In the genomic region with DNA sequence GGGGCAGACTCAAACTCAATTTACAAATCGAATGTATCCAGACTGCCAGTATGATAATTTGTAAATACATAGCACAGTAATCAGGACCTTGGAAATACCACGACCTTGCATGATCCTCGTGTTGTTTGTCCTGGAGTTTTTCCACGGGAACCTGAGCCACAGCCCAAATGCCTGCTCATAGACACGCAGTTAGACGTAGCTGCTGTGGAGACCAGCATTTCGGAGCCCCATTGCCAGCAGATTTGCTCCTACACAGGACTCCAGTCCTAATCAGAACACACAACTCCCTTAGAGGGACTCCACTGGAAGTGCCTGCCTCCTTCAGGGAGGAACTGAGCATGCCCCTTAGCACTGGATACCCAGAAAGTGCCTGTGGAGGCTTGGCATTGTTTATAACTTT, we compare ENCODE assay signal across 31 cellular contexts.
DNase-seq lines count a peak whose midpoint lies in the region; ATAC-seq and TF ChIP-seq lines count a peak whose summit lies in the region.
"Had no signal": no experiment of that assay in that cellular context is flagged by ENCODE, and none has a peak within 500 bp of the region (broad histone marks: within the 10 kb centered on the region; RNA-seq: fewer than 3 reads in every experiment).

No MANE protein-coding gene starts in this region.

- H3K4me1 ChIP-seq in mesenchymal stem cell (ENCODE audit: control insufficient read depth, insufficient read depth, low read depth, low read length) (peaks cover 3% of the 10 kb centered on the region), tibial artery (peaks cover 0 to 49% (median 25%) of the 10 kb centered on the region in 4 donors)

- no peaks in the 10 kb centered on the region for H3K36me3 ChIP-seq in SK-N-MC (ENCODE audit: insufficient read depth, low read length)
- H3K36me3 ChIP-seq in mesenchymal stem cell (ENCODE audit: control insufficient read depth in 1 of 2, insufficient read depth in 2 of 2, low read depth in 1 of 2, low read length in 2 of 2) = peaks cover 0 to 2% of the 10 kb centered on the region in 2 experiments
- H3K36me3 ChIP-seq in tibial artery = no peaks in the 10 kb centered on the region
- H3K36me3 ChIP-seq: brain microvascular endothelial cell, transverse colon had no signal

- H3K9ac ChIP-seq in SK-N-MC (ENCODE audit: insufficient read length) (no peak overlapping the region), mesenchymal stem cell (ENCODE audit: low read length) (peak overlapping the region; percentile 23)

- no peak for TF ChIP-seq CTCF in tibial artery (IDR thresholded peaks at IDR 0.05)

- DNase-seq in SK-N-MC (ENCODE audit: low read depth, low spot score) (no peak), fibroblast of gingiva (ENCODE audit: low read depth) (peak; percentile 18), mesenchymal stem cell (no peak), tibial artery (peak in 1 of 2 donors; percentile 85), anterior cingulate cortex (lab: John Stamatoyannopoulos, UW) (no peak)
- DNase-seq in activated CD8-positive, alpha-beta memory T cell treated with anti-CD3 and anti-CD28 coated beads, Interleukin-2, amount 50 U/mL, for 48 hours = no peak
- DNase-seq: activated CD4-positive, alpha-beta T cell treated with anti-CD3 and anti-CD28 coated beads for 1 hour; activated CD8-positive, alpha-beta T cell treated with anti-CD3 and anti-CD28 coated beads for 36 hours; activated effector memory CD4-positive, alpha-beta T cell treated with Interleukin-2 at 50 U/mL for 16 hours; activated naive CD8-positive, alpha-beta T cell treated with anti-CD3 and anti-CD28 coated beads, Interleukin-2, amount 10 ng/mL, durations not matched to agents 7 days and 5 days; brain microvascular endothelial cell; CD4-positive, CD25-positive, alpha-beta regulatory T cell; foreskin fibroblast; HCEC 1CT; Karpas-422; left colon; MV-4-11; NCI-H146; NCI-H2107; NCI-H446 treated with DMSO at 0.1 percent for 48 hours; stimulated activated CD4-positive, alpha-beta T cell treated with anti-CD3 and anti-CD28 coated beads, Interleukin-1b, Interleukin-23, amount 100 ng/mL, for 48 hours; stimulated activated CD8-positive, alpha-beta memory T cell treated with anti-CD3 and anti-CD28 coated beads, Interleukin-4, amount 100 ng/mL, for 48 hours; stomach; T-helper 17 cell; transverse colon had no signal

- H3K9me3 ChIP-seq in SK-N-MC (ENCODE audit: low read depth, low read length) (no peaks in the 10 kb centered on the region), mesenchymal stem cell (ENCODE audit: control insufficient read depth, low read length) (no peaks in the 10 kb centered on the region), tibial artery (no peaks in the 10 kb centered on the region)
- H3K9me3 ChIP-seq: stomach, transverse colon had no signal

- H2BK12ac ChIP-seq in mesenchymal stem cell (ENCODE audit: low read length in 2 of 2) = no peak overlapping the region

- H2BK5ac ChIP-seq in mesenchymal stem cell (ENCODE audit: low read depth, low read length, poor library complexity, severe bottlenecking) = no peak overlapping the region

- no peak overlapping the region for H3K23ac ChIP-seq in mesenchymal stem cell (ENCODE audit: low read length in 2 of 2)

- intact Hi-C loops in tibial artery (cut with DNase I; ENCODE audit: low total_unique reads) = no loop called here

- H3K4ac ChIP-seq in mesenchymal stem cell (ENCODE audit: low read depth in 1 of 2, low read length in 2 of 2) = no peak overlapping the region

- peak overlapping the region in 1 of 2 experiments; percentile 28 for H3K18ac ChIP-seq in mesenchymal stem cell (ENCODE audit: low read depth in 1 of 2, low read length in 2 of 2)

- H3K79me1 ChIP-seq in mesenchymal stem cell (replicated peaks; ENCODE audit: low read length, poor library complexity, severe bottlenecking) = peaks cover 38% of the 10 kb centered on the region

- H3K4me2 ChIP-seq in mesenchymal stem cell (ENCODE audit: low read length, poor library complexity, severe bottlenecking) = no peak overlapping the region
- H3K4me2 ChIP-seq: hepatocyte, smooth muscle cell had no signal

- H3K14ac ChIP-seq in mesenchymal stem cell (ENCODE audit: low read length in 2 of 2) = no peak overlapping the region

- no peak for ATAC-seq in activated CD4-positive, CD25-positive, alpha-beta regulatory T cell treated with anti-CD3 and anti-CD28 coated beads, Interleukin-2, amount 50 U/mL, for 24 hours
- ATAC-seq: activated CD8-positive, alpha-beta T cell treated with anti-CD3 and anti-CD28 coated beads for 36 hours; SK-N-SH treated with all-trans-retinoic acid at 6 μM for 48 hours; T-helper 17 cell had no signal

- no peak overlapping the region for H2AK5ac ChIP-seq in mesenchymal stem cell (ENCODE audit: low read length, severe bottlenecking)

- peak overlapping the region; percentile 100; the same call in 1 of the 2 replicates for H3K27ac ChIP-seq in SK-N-MC
- H3K27ac ChIP-seq in mesenchymal stem cell (ENCODE audit: low read length, poor library complexity, severe bottlenecking) = no peak overlapping the region
- H3K27ac ChIP-seq in tibial artery = peak overlapping the region; percentile 64 to 87
- H3K27ac ChIP-seq: brain microvascular endothelial cell, epithelial cell of prostate, hepatocyte, RWPE1 had no signal

- no peak overlapping the region for H3K4me3 ChIP-seq in SK-N-MC
- H3K4me3 ChIP-seq in mesenchymal stem cell (ENCODE audit: insufficient read depth in 1 of 2, low read depth in 1 of 2, low read length in 2 of 2) = no peak overlapping the region
- no peak overlapping the region for H3K4me3 ChIP-seq in tibial artery
- H3K4me3 ChIP-seq: hepatocyte, smooth muscle cell, stomach, transverse colon had no signal

- H2BK120ac ChIP-seq in mesenchymal stem cell (ENCODE audit: low read depth, low read length) = no peak overlapping the region

- H4K8ac ChIP-seq in mesenchymal stem cell (ENCODE audit: low read length) = no peak overlapping the region

- no peak overlapping the region for H2AFZ ChIP-seq in mesenchymal stem cell (ENCODE audit: low read depth, low read length)
- H2AFZ ChIP-seq: hepatocyte had no signal

- no peaks in the 10 kb centered on the region for H3K27me3 ChIP-seq in mesenchymal stem cell (ENCODE audit: control insufficient read depth in 1 of 2, insufficient read depth in 1 of 2, low read length in 2 of 2)
- no peaks in the 10 kb centered on the region for H3K27me3 ChIP-seq in tibial artery
- H3K27me3 ChIP-seq: brain microvascular endothelial cell, hepatocyte, stomach, transverse colon had no signal

- no peak overlapping the region for H2BK15ac ChIP-seq in mesenchymal stem cell (ENCODE audit: low read depth, poor library complexity, severe bottlenecking)

- WGBS in mesenchymal stem cell = 94% methylated on average over 7 of the region's 7 CpGs

- no peak overlapping the region for H4K91ac ChIP-seq in mesenchymal stem cell (ENCODE audit: low read length)
